8 cellular contexts compared by ENCODE assay signal in the genomic region with DNA sequence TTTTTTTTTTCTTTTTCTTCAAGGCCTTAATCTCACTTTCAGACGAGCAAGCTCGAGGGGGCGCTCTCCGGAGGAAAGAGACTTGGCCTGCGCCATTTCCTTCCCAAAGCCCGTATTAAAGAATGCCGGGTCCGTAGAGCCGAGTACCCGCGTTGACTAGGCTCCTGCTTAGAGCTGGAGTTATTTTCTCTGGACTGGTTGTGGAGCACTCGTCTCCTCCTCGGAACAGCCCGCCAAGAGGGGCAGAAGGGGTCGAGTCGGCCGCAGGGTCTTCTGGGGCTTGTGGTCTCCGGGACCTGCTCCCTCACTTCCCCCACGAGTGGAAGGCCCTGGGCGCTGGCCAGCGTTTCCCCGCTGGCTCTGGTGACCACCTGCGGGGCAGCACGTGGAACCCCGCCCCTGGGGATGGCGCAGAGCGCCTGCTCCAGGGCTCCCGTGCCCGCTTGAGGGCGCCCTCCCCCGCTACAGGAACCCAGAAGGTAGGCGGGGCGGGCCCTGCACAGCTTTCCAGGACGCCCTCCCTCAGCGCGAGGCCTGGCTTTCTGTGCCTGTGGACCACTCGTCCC. TPM values are rescaled to one million over a fixed set of nuclear protein-coding genes. Genes with fewer than 3 reads are reported as not detected.
DNase-seq lines count a peak whose midpoint lies in the region; ATAC-seq lines count a peak whose summit lies in the region.

No MANE protein-coding gene starts in this region.

- DNase-seq in NCI-H1930 (lab: John Stamatoyannopoulos, UW): peak; percentile 80 to 82
- peak; percentile 7 to 47 for DNase-seq in dermis microvascular lymphatic vessel endothelial cell (ENCODE audit: low read depth in 2 of 2)
- DNase-seq in mesenteric fat pad (ENCODE audit: low spot score): peak; percentile 84
- DNase-seq in Kasumi-1 (lab: John Stamatoyannopoulos, UW): no peak
- DNase-seq in NCI-H345 treated with DMSO at 0.1 percent for 48 hours (lab: John Stamatoyannopoulos, UW; ENCODE audit: unreplicated experiment): no peak
- no peak for DNase-seq in hepatic stellate cell (ENCODE audit: low spot score)

- peak; percentile 75 for ATAC-seq in GM19463 (IDR thresholded peaks at IDR 0.05; ENCODE audit: unreplicated experiment)
- ATAC-seq in GM18858 (IDR thresholded peaks at IDR 0.05; ENCODE audit: unreplicated experiment): no peak

RNA-seq across cellular contexts. Expression of a gene that starts 2.7 kb away (rescaled TPM):
- total RNA-seq in dermis microvascular lymphatic vessel endothelial cell (not detected in 2 replicates), mesenteric fat pad (not detected)

Comparison
In these comparisons a context has a peak if more than half of its experiments do, and no peak if none do; other contexts are left out.
1. DNase-seq: peak in NCI-H1930 (2 of 2), dermis microvascular lymphatic vessel endothelial cell (2 of 2) and mesenteric fat pad (single experiment); none in Kasumi-1 (0 of 2), NCI-H345 treated with DMSO at 0.1 percent for 48 hours (single experiment) and hepatic stellate cell (single experiment).